In genomic region chr22:38707984-38708383, GRCh38 we compare ENCODE assay signal across 1 cellular context.
TF ChIP-seq lines count a peak whose summit lies in the region.

No MANE protein-coding gene starts in this region.

TF ChIP-seq in WTC11, 78 proteins besides CTCF, POLR2A, EP300 and RAD21 (continued from another document):
- TF ChIP-seq, protein P1, sequence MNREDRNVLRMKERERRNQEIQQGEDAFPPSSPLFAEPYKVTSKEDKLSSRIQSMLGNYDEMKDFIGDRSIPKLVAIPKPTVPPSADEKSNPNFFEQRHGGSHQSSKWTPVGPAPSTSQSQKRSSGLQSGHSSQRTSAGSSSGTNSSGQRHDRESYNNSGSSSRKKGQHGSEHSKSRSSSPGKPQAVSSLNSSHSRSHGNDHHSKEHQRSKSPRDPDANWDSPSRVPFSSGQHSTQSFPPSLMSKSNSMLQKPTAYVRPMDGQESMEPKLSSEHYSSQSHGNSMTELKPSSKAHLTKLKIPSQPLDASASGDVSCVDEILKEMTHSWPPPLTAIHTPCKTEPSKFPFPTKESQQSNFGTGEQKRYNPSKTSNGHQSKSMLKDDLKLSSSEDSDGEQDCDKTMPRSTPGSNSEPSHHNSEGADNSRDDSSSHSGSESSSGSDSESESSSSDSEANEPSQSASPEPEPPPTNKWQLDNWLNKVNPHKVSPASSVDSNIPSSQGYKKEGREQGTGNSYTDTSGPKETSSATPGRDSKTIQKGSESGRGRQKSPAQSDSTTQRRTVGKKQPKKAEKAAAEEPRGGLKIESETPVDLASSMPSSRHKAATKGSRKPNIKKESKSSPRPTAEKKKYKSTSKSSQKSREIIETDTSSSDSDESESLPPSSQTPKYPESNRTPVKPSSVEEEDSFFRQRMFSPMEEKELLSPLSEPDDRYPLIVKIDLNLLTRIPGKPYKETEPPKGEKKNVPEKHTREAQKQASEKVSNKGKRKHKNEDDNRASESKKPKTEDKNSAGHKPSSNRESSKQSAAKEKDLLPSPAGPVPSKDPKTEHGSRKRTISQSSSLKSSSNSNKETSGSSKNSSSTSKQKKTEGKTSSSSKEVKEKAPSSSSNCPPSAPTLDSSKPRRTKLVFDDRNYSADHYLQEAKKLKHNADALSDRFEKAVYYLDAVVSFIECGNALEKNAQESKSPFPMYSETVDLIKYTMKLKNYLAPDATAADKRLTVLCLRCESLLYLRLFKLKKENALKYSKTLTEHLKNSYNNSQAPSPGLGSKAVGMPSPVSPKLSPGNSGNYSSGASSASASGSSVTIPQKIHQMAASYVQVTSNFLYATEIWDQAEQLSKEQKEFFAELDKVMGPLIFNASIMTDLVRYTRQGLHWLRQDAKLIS (CRISPR knock-in tag; IDR thresholded peaks at IDR 0.05; ENCODE audit: borderline replicate concordance): no peak
- TF ChIP-seq SOX15 (CRISPR knock-in tag; IDR thresholded peaks at IDR 0.05): no peak
- no peak for TF ChIP-seq SP1 (CRISPR knock-in tag; conservative IDR thresholded peaks at IDR 0.05)
- no peak for TF ChIP-seq EMX1 (CRISPR knock-in tag; IDR thresholded peaks at IDR 0.05)
TF ChIP-seq in WTC11: peak in this region for 0.
